13 cellular contexts compared by ENCODE assay signal in the genomic region with DNA sequence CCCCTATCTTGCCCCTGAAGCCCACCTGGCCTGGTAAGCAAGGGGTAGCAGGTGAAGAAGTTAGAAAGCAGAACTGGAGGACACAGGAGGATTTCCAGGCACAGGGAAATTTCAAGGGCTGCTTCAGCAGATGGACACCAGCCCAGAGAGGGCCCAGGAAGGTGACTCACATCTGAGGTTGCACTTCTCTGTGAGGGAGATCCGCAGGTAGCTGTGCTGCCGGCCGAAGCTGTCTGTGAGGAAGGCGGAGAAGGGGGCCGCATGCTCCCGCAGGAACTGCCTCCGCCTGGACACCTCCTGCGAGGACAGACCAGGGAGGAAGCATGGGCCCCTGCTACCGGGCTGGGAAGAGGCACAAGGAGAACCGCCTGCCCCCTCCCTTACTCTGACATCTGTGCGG. TPM values are rescaled to one million over a fixed set of nuclear protein-coding genes. Genes with fewer than 3 reads are reported as not detected.
DNase-seq lines count a peak whose midpoint lies in the region; ATAC-seq and TF ChIP-seq lines count a peak whose summit lies in the region.
"Had no signal": no experiment of that assay in that cellular context is flagged by ENCODE, and none has a peak within 500 bp of the region (broad histone marks: within the 10 kb centered on the region; RNA-seq: fewer than 3 reads in every experiment).

No MANE protein-coding gene starts in this region.

- H3K27ac ChIP-seq in Panc1 (ENCODE audit: low read length) (no peak overlapping the region), epithelial cell of prostate (peak overlapping the region; percentile 40), stomach (peak overlapping the region in 3 of 5 donors; percentile 7 to 29 (median 14))

- no peaks in the 10 kb centered on the region for H3K36me3 ChIP-seq in Panc1 (ENCODE audit: control insufficient read depth, insufficient read depth, low read length)
- H3K36me3 ChIP-seq in stomach, result peaks cover 18 to 42% (median 40%) of the 10 kb centered on the region in 4 donors

- no peaks in the 10 kb centered on the region for H3K27me3 ChIP-seq in Panc1 (ENCODE audit: control insufficient read depth, insufficient read depth, low read length)
- no peaks in the 10 kb centered on the region for H3K27me3 ChIP-seq in stomach
- H3K27me3 ChIP-seq: body of pancreas had no signal

- no peaks in the 10 kb centered on the region for H3K4me1 ChIP-seq in Panc1 (ENCODE audit: control insufficient read depth, insufficient read depth, low read length)
- H3K4me1 ChIP-seq in stomach, result peaks cover 12 to 78% (median 50%) of the 10 kb centered on the region in 4 donors

- WGBS in stomach, 5 donors, result 85 to 96% (median 92%) methylated on average over 10 to 11 of the region's 11 CpGs

- H3K4me3 ChIP-seq in Panc1 (ENCODE audit: low read depth in 2 of 2, low read length in 2 of 2) (no peak overlapping the region), stomach (no peak overlapping the region)
- H3K4me3 ChIP-seq: body of pancreas had no signal

- ATAC-seq in Panc1 (peak; percentile 48; the same call in 1 of the 2 replicates), GM19324 (IDR thresholded peaks at IDR 0.05; ENCODE audit: low FRiP score, unreplicated experiment) (no peak), GM18861 (IDR thresholded peaks at IDR 0.05; ENCODE audit: unreplicated experiment) (no peak), HG02840 (IDR thresholded peaks at IDR 0.05; ENCODE audit: low FRiP score, unreplicated experiment) (no peak)
- ATAC-seq: body of pancreas had no signal

- BruUV-seq in Panc1 (replicated peaks; lab: Mats Ljungman, UMichigan), result no TSS peak

- no peak for TF ChIP-seq CTCF in GM10266 (IDR thresholded peaks at IDR 0.05; ENCODE audit: control insufficient read depth, insufficient read depth, low read depth, missing control alignments)
- no peak for TF ChIP-seq CTCF in Panc1 (IDR thresholded peaks at IDR 0.05)
- no peak for TF ChIP-seq CTCF in stomach (IDR thresholded peaks at IDR 0.05)

- intact Hi-C loops in Panc1 (cut with micrococcal nuclease; ENCODE audit: unreplicated experiment) (no loop called here), stomach (cut with DNase I; ENCODE audit: low total_unique reads) (no loop called here)

- POLR2A ChIA-PET in Panc1 (lab: Charles Lee), result no interaction called here

- H3K9me3 ChIP-seq in Panc1 (ENCODE audit: control insufficient read depth, insufficient read depth, low read depth, low read length) (no peaks in the 10 kb centered on the region), stomach (no peaks in the 10 kb centered on the region)
- H3K9me3 ChIP-seq: body of pancreas had no signal

- DNase-seq in GM10266 (ENCODE audit: extremely low spot score) (peak; percentile 14), Panc1 (ENCODE audit: low read depth, low spot score) (no peak), epithelial cell of prostate (ENCODE audit: low read depth, low spot score) (peak; percentile 6), stomach (no peak)
- DNase-seq in activated T-cell treated with anti-CD3 and anti-CD28 coated beads, Interleukin-2, amount 50 U/mL, for 48 hours, result no peak
- DNase-seq: GF-D8, Karpas-422, NCI-H187 treated with DMSO at 0.1 percent for 48 hours, occipital lobe had no signal

- TF ChIP-seq POLR2A in stomach (IDR thresholded peaks at IDR 0.05), result no peak

- TF ChIP-seq EP300 in stomach (IDR thresholded peaks at IDR 0.05), result no peak

- CTCF ChIA-PET in Panc1 (lab: Charles Lee), result no interaction called here

- in situ Hi-C loops in Panc1 (cut with HindIII; ENCODE audit: low pct_unique_long_range_greater_than_20kb, low sequenced_read_pairs), result no loop called here

RNA-seq across cellular contexts. Expression of gene MOCS1, which starts 7.1 kb away (rescaled TPM):
- total RNA-seq in Panc1 (2021; ENCODE audit: unreplicated experiment) (0.98 TPM), stomach (10 to 100 TPM in 3 of 5 donors, 1 to 10 TPM in 2; 4.0 to 15.4 (median 13.6) TPM)
- 1.4 TPM for polyA plus RNA-seq in Panc1 (2012; ENCODE audit: insufficient read length)
- 10 to 100 TPM in 1 of 3 donors, 1 to 10 TPM in 2; 6.3 to 11.3 (median 8.7) TPM for polyA plus RNA-seq in stomach

Comparison
In these comparisons a context has a peak if more than half of its experiments do, and no peak if none do; other contexts are left out.
1. DNase-seq: peak in GM10266 (single experiment) and epithelial cell of prostate (single experiment); none in Panc1 (single experiment), stomach (single experiment) and activated T-cell treated with anti-CD3 and anti-CD28 coated beads, Interleukin-2, amount 50 U/mL, for 48 hours (0 of 2).